20 cellular contexts compared by ENCODE assay signal in the genomic region with DNA sequence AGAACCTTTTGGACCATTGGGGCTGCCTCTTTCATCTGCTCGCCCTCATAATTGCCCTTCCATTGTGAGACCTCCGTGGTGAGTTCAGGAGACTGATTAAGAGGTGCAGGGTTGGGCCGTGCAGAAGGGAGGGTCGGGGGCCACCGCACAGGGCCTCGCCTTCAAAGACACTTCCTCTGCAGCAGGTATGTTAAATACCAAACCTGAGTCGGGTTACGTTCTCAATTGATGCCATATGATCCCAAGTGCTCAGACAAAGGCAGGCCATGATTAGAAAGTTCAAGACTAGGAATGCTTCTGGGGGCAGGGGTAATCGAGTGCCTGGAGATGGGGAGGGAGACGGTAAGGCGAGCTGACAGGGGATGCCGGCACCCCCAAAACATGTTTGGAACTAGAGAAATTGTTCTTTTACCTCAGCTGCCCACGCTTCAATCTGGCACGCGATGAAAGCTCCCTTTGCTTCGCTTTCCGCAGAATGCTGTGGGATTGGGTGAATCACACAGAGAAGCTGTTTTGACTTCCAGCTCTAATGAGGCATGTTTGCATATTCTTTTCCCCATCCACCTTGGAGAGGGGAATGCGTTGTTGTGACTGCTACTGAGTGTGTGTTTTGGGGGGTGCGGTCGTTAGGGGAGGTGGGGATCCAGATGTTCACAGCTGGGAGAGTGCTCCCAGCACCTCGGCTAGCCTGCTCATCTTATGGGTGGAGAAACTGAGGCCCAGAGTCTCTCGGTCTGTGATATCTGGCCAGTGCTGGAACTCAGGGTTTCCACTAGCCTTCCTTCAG.
"Had no signal": no experiment of that assay in that cellular context is flagged by ENCODE, and none has a peak within 500 bp of the region (broad histone marks: within the 10 kb centered on the region; RNA-seq: fewer than 3 reads in every experiment).

No MANE protein-coding gene starts in this region.

- H3K27ac Mint-ChIP-seq: activated B cell treated with CpG ODN at 0.5 μM for 24 hours; activated CD4-positive, alpha-beta memory T cell treated with anti-CD3 and anti-CD28 coated beads for 36 hours; activated naive CD8-positive, alpha-beta T cell treated with anti-CD3 and anti-CD28 coated beads, Interleukin-2, amount 10 ng/mL, durations not matched to agents 7 days and 5 days; memory B cell; T-helper 2 cell treated with Interferon-gamma antibody and Interleukin-4, amounts not matched to agents 5 μg/mL and 100 μg/mL, for 36 hours had no signal

- H3K4me1 ChIP-seq: colonic mucosa, pancreas, right lobe of liver, stomach had no signal

- ATAC-seq: left ventricle myocardium superior, pancreas, right lobe of liver had no signal

- DNase-seq: activated B cell treated with CpG ODN at 0.5 μM for 24 hours; activated CD4-positive, alpha-beta memory T cell treated with anti-CD3 and anti-CD28 coated beads for 36 hours; activated CD4-positive, alpha-beta T cell treated with anti-CD3 and anti-CD28 coated beads for 4 hours; activated naive CD4-positive, alpha-beta T cell; activated naive CD8-positive, alpha-beta T cell treated with anti-CD3 and anti-CD28 coated beads, Interleukin-2, amount 10 ng/mL, durations not matched to agents 7 days and 5 days; activated T-cell treated with anti-CD3 and anti-CD28 coated beads for 4 hours; colonic mucosa; erythroblast; foreskin melanocyte; glutamatergic neuron; left ventricle myocardium superior; pancreas; right lobe of liver; stimulated activated CD4-positive, alpha-beta T cell treated with anti-CD3 and anti-CD28 coated beads, Interleukin-4, amount 100 ng/mL, for 1 hour; stomach had no signal

- H3K27ac ChIP-seq: colonic mucosa, pancreas, right lobe of liver, stomach had no signal

- H3K4me1 Mint-ChIP-seq: activated B cell treated with CpG ODN at 0.5 μM for 24 hours; activated naive CD8-positive, alpha-beta T cell treated with anti-CD3 and anti-CD28 coated beads, Interleukin-2, amount 10 ng/mL, durations not matched to agents 7 days and 5 days; central memory CD8-positive, alpha-beta T cell; memory B cell had no signal

- H3K4me3 Mint-ChIP-seq: activated B cell treated with CpG ODN at 0.5 μM for 24 hours; activated CD4-positive, alpha-beta memory T cell treated with anti-CD3 and anti-CD28 coated beads for 36 hours; activated naive CD8-positive, alpha-beta T cell treated with anti-CD3 and anti-CD28 coated beads, Interleukin-2, amount 10 ng/mL, durations not matched to agents 7 days and 5 days; brain; central memory CD8-positive, alpha-beta T cell; memory B cell; T-helper 2 cell treated with Interferon-gamma antibody and Interleukin-4, amounts not matched to agents 5 μg/mL and 100 μg/mL, for 36 hours had no signal

- H3K27me3 ChIP-seq: colonic mucosa, pancreas, right lobe of liver had no signal

- H3K36me3 Mint-ChIP-seq: activated CD4-positive, alpha-beta memory T cell treated with anti-CD3 and anti-CD28 coated beads for 36 hours; activated naive CD8-positive, alpha-beta T cell treated with anti-CD3 and anti-CD28 coated beads, Interleukin-2, amount 10 ng/mL, durations not matched to agents 7 days and 5 days; brain; memory B cell had no signal

- H3K4me3 ChIP-seq: colonic mucosa, pancreas, right lobe of liver, smooth muscle cell, stomach had no signal

- H3K36me3 ChIP-seq: colonic mucosa, pancreas, right lobe of liver, stomach had no signal

- H3K27me3 Mint-ChIP-seq: activated CD4-positive, alpha-beta memory T cell treated with anti-CD3 and anti-CD28 coated beads for 36 hours; brain had no signal

- H3K9me3 ChIP-seq: colonic mucosa, pancreas, right lobe of liver had no signal

- H3K4me2 ChIP-seq: smooth muscle cell had no signal

- H3K9me3 Mint-ChIP-seq: activated B cell treated with CpG ODN at 0.5 μM for 24 hours; activated CD4-positive, alpha-beta memory T cell treated with anti-CD3 and anti-CD28 coated beads for 36 hours; activated naive CD8-positive, alpha-beta T cell treated with anti-CD3 and anti-CD28 coated beads, Interleukin-2, amount 10 ng/mL, durations not matched to agents 7 days and 5 days; memory B cell; T-helper 2 cell treated with Interferon-gamma antibody and Interleukin-4, amounts not matched to agents 5 μg/mL and 100 μg/mL, for 36 hours had no signal
